Comparison of ENCODE assay signal across 1 cellular context in the genomic region with DNA sequence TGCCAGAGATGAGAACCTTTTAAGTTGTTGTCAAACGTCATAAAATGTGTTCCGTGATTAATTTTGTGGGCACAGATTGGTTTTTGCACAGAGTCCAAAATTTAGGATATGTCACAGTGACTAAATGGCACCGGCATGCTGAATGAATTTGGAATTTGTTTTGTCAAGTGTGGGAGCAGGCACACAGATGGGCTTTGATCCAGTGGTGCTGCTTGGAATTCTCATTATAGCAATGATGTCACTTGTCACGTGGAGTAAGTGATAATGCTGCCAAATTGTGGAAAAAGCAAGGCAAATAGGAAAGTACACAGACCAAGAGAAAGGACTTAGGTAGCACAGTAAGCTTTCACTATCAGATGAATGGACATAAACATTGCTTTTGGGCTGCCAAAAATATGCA.
TF ChIP-seq lines count a peak whose summit lies in the region.

No MANE protein-coding gene starts in this region.

TF ChIP-seq in HEK293, 187 proteins besides CTCF, POLR2A, EP300 and RAD21 (continued from another document):
- no peak for TF ChIP-seq ZBTB49 (tag by site-specific recombination; IDR thresholded peaks at IDR 0.05; ENCODE audit: low read depth)
- TF ChIP-seq ZNF16 (tag by site-specific recombination; IDR thresholded peaks at IDR 0.05; ENCODE audit: low read depth): no peak
- TF ChIP-seq ZNF174 (tag by site-specific recombination; IDR thresholded peaks at IDR 0.05): no peak
- TF ChIP-seq ZNF580 (tag by site-specific recombination; IDR thresholded peaks at IDR 0.05): no peak
- no peak for TF ChIP-seq ZNF24 (tag by site-specific recombination; IDR thresholded peaks at IDR 0.05)
- TF ChIP-seq ZNF394 (tag by site-specific recombination; IDR thresholded peaks at IDR 0.05; ENCODE audit: borderline replicate concordance): no peak
- no peak for TF ChIP-seq ZBTB48 (tag by site-specific recombination; IDR thresholded peaks at IDR 0.05)
- TF ChIP-seq, protein P1, sequence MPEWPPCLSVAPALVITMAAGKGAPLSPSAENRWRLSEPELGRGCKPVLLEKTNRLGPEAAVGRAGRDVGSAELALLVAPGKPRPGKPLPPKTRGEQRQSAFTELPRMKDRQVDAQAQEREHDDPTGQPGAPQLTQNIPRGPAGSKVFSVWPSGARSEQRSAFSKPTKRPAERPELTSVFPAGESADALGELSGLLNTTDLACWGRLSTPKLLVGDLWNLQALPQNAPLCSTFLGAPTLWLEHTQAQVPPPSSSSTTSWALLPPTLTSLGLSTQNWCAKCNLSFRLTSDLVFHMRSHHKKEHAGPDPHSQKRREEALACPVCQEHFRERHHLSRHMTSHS (tag by site-specific recombination; IDR thresholded peaks at IDR 0.05): no peak
- no peak for TF ChIP-seq ZNF221 (tag by site-specific recombination; IDR thresholded peaks at IDR 0.05; ENCODE audit: borderline replicate concordance)
- no peak for TF ChIP-seq ZNF114 (tag by site-specific recombination; IDR thresholded peaks at IDR 0.05)
- TF ChIP-seq PRDM1 (tag by site-specific recombination; IDR thresholded peaks at IDR 0.05): 0 out of 2 replicates have a peak, but pooled peaks have one; percentile 37
- no peak for TF ChIP-seq ZNF366 (tag by site-specific recombination; conservative IDR thresholded peaks at IDR 0.05)
- TF ChIP-seq OSR2 (tag by site-specific recombination; IDR thresholded peaks at IDR 0.05): no peak
- TF ChIP-seq, protein P2, sequence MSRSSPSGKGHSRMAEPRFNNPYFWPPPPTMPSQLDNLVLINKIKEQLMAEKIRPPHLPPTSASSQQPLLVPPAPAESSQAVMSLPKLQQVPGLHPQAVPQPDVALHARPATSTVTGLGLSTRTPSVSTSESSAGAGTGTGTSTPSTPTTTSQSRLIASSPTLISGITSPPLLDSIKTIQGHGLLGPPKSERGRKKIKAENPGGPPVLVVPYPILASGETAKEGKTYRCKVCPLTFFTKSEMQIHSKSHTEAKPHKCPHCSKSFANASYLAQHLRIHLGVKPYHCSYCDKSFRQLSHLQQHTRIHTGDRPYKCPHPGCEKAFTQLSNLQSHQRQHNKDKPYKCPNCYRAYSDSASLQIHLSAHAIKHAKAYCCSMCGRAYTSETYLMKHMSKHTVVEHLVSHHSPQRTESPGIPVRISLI (tag by site-specific recombination; IDR thresholded peaks at IDR 0.05): no peak
- TF ChIP-seq PRDM10 (tag by site-specific recombination; IDR thresholded peaks at IDR 0.05): no peak
- no peak for TF ChIP-seq ATF2 (tag by site-specific recombination; IDR thresholded peaks at IDR 0.05; ENCODE audit: low read depth)
- no peak for TF ChIP-seq ZNF658 (tag by site-specific recombination; IDR thresholded peaks at IDR 0.05)
- no peak for TF ChIP-seq ZNF610 (tag by site-specific recombination; IDR thresholded peaks at IDR 0.05; ENCODE audit: borderline replicate concordance)
- no peak for TF ChIP-seq ZNF624 (tag by site-specific recombination; IDR thresholded peaks at IDR 0.05)
- no peak for TF ChIP-seq ZNF639 (tag by site-specific recombination; IDR thresholded peaks at IDR 0.05)
- no peak for TF ChIP-seq HOXD13 (CRISPR knock-in tag; IDR thresholded peaks at IDR 0.05; ENCODE audit: borderline replicate concordance)
- no peak for TF ChIP-seq ZNF549 (tag by site-specific recombination; IDR thresholded peaks at IDR 0.05)
- peak; percentile 74 for TF ChIP-seq ZNF335 (tag by site-specific recombination; conservative IDR thresholded peaks at IDR 0.05)
